ENCODE assay signal across 12 cellular contexts in the genomic region with DNA sequence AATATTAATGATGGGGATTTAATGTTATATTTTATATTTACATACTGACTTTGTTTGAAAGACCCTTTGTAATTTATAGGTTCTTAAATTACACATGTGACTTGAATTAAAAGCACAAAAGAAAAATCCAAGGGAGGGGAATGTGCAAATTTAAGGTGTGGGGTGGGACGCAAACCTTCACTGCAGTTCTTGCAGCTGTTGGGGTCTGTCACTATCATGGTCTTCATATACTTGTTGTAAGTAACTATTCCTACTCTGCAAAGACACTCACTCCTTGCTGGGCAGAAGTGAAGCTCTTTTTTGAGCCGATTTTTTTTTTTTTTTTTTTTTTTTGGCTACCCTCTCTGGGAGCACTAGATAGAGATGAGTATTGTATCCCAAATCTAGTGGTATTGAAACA.
"Had no signal": no experiment of that assay in that cellular context is flagged by ENCODE, and none has a peak within 500 bp of the region (broad histone marks: within the 10 kb centered on the region; RNA-seq: fewer than 3 reads in every experiment).

No MANE protein-coding gene starts in this region.

- H3K27ac ChIP-seq: HL-60, KMS-11, RWPE1 had no signal

- H3K27ac Mint-ChIP-seq: IgD-negative memory B cell had no signal

- ATAC-seq: K562, Panc1, PC-3 had no signal

- H3K4me3 ChIP-seq: K562 had no signal

- H3K36me3 Mint-ChIP-seq: IgD-negative memory B cell had no signal

- DNase-seq: Kasumi-1; MM.1S; NCI-H187; NCI-H526 treated with DMSO at 0.1 percent for 48 hours; NK-92 treated with Interleukin-12 subunit alpha and Interleukin-12 subunit beta, amount 100 ng/mL, for 24 hours; PC-3 had no signal

- H3K4me3 Mint-ChIP-seq: IgD-negative memory B cell had no signal

- H3K4me1 Mint-ChIP-seq: IgD-negative memory B cell had no signal
